ENCODE assay signal across 14 cellular contexts in the genomic region with DNA sequence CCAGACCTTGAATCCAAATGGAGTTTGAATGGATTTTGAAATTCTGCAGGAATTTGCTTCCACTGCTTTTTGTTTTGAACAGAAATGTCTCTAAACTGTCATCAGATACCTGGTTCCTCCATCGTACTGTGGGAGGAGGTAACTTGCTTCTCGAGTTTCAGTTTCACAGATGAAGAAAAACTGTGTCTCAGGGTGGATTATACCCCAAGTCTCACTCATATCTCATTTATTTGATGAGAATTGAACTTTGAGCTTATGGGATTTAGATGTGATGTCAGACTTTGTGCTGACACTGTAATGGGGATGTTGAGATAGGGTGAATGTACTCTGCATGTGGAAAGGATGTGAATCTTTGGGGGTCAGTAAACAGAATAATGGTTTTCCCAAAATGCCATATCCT.
DNase-seq lines count a peak whose midpoint lies in the region; ATAC-seq, FAIRE-seq and TF ChIP-seq lines count a peak whose summit lies in the region.
"Had no signal": no experiment of that assay in that cellular context is flagged by ENCODE, and none has a peak within 500 bp of the region (broad histone marks: within the 10 kb centered on the region; RNA-seq: fewer than 3 reads in every experiment).

No MANE protein-coding gene starts in this region.

- intact Hi-C loops in body of pancreas (cut with DNase I) = no loop called here

- H3K4me1 ChIP-seq in small intestine (ENCODE audit: control insufficient read depth in 2 of 2, insufficient read depth in 1 of 2, low read depth in 1 of 2, low read length in 1 of 2) (no peaks in the 10 kb centered on the region), body of pancreas (no peaks in the 10 kb centered on the region)

- TF ChIP-seq CTCF in body of pancreas (IDR thresholded peaks at IDR 0.05) = no peak

- peaks cover 6% of the 10 kb centered on the region for H3K9me3 Mint-ChIP-seq in activated naive CD4-positive, alpha-beta T cell treated with anti-CD3 and anti-CD28 coated beads, Interleukin-2, amount 50 U/mL, for 24 hours
- H3K9me3 Mint-ChIP-seq in activated naive CD4-positive, alpha-beta T cell treated with anti-CD3 and anti-CD28 coated beads, Interleukin-2, amount 50 U/mL, for 72 hours = peaks cover 5 to 14% of the 10 kb centered on the region in 2 donors
- H3K9me3 Mint-ChIP-seq: GM23338, H9 had no signal

- H3K4me3 ChIP-seq in small intestine (ENCODE audit: low read depth in 1 of 2, low read length in 2 of 2) (no peak overlapping the region), body of pancreas (no peak overlapping the region)
- H3K4me3 ChIP-seq: A549, GM23338 had no signal

- H3K36me3 Mint-ChIP-seq in activated naive CD4-positive, alpha-beta T cell treated with anti-CD3 and anti-CD28 coated beads, Interleukin-2, amount 50 U/mL, for 24 hours = peaks cover 52% of the 10 kb centered on the region
- peaks cover 45 to 46% of the 10 kb centered on the region in 2 donors for H3K36me3 Mint-ChIP-seq in activated naive CD4-positive, alpha-beta T cell treated with anti-CD3 and anti-CD28 coated beads, Interleukin-2, amount 50 U/mL, for 72 hours
- peaks cover 16% of the 10 kb centered on the region for H3K36me3 Mint-ChIP-seq in T-helper 17 cell (ENCODE audit: low read depth)

- peak overlapping the region; percentile 84 for H3K27ac Mint-ChIP-seq in activated naive CD4-positive, alpha-beta T cell treated with anti-CD3 and anti-CD28 coated beads, Interleukin-2, amount 50 U/mL, for 24 hours
- H3K27ac Mint-ChIP-seq in activated naive CD4-positive, alpha-beta T cell treated with anti-CD3 and anti-CD28 coated beads, Interleukin-2, amount 50 U/mL, for 72 hours = no peak overlapping the region
- H3K27ac Mint-ChIP-seq in T-helper 17 cell = peak overlapping the region; percentile 39
- H3K27ac Mint-ChIP-seq: GM23338, IgD-negative memory B cell had no signal

- WGBS in small intestine, 3 donors = 43 to 67% (median 51%) methylated on average over 2 of the region's 2 CpGs
- 96 to 98% methylated on average over 2 of the region's 2 CpGs for WGBS in body of pancreas, 2 donors

- no peak for ATAC-seq in activated naive CD4-positive, alpha-beta T cell treated with anti-CD3 and anti-CD28 coated beads, Interleukin-2, amount 50 U/mL, for 72 hours
- ATAC-seq in T-helper 17 cell = no peak
- ATAC-seq in body of pancreas = no peak
- ATAC-seq: A549, GM23338 had no signal

- DNase-seq in activated naive CD4-positive, alpha-beta T cell treated with anti-CD3 and anti-CD28 coated beads, Interleukin-2, amount 50 U/mL, for 72 hours (ENCODE audit: low spot score in 2 of 2) = no peak
- no peak for DNase-seq in GM19239 (ENCODE audit: insufficient read length, low spot score)
- DNase-seq in T-helper 17 cell = no peak
- DNase-seq in small intestine = peak; percentile 36
- DNase-seq in body of pancreas = no peak
- DNase-seq in H4 (ENCODE audit: low spot score) = no peak
- DNase-seq: Calu3, DMS 273 treated with DMSO at 0.1 percent for 48 hours, H9 had no signal

- no peak for TF ChIP-seq POLR2A in body of pancreas (IDR thresholded peaks at IDR 0.05)

- peaks cover 46% of the 10 kb centered on the region for H3K4me1 Mint-ChIP-seq in activated naive CD4-positive, alpha-beta T cell treated with anti-CD3 and anti-CD28 coated beads, Interleukin-2, amount 50 U/mL, for 24 hours
- peaks cover 19% of the 10 kb centered on the region for H3K4me1 Mint-ChIP-seq in T-helper 17 cell
- H3K4me1 Mint-ChIP-seq: GM23338, H9 had no signal

- FAIRE-seq in GM19239 (lab: Jason Lieb, UNC) = peak; percentile 28
- FAIRE-seq in small intestine (lab: Jason Lieb, UNC) = no peak
- FAIRE-seq: A549, GM18507 had no signal

- H3K4me3 Mint-ChIP-seq in activated naive CD4-positive, alpha-beta T cell treated with anti-CD3 and anti-CD28 coated beads, Interleukin-2, amount 50 U/mL, for 24 hours = no peak overlapping the region
- peak overlapping the region; percentile 31 for H3K4me3 Mint-ChIP-seq in T-helper 17 cell
- H3K4me3 Mint-ChIP-seq: GM23338, H9, IgD-negative memory B cell had no signal

- H3K27me3 ChIP-seq in small intestine (ENCODE audit: control insufficient read depth in 2 of 2, insufficient read depth in 2 of 2, low read length in 2 of 2) (no peaks in the 10 kb centered on the region), body of pancreas (no peaks in the 10 kb centered on the region)

- no peaks in the 10 kb centered on the region for H3K27me3 Mint-ChIP-seq in activated naive CD4-positive, alpha-beta T cell treated with anti-CD3 and anti-CD28 coated beads, Interleukin-2, amount 50 U/mL, for 24 hours
- no peaks in the 10 kb centered on the region for H3K27me3 Mint-ChIP-seq in T-helper 17 cell
- H3K27me3 Mint-ChIP-seq: IgD-negative memory B cell had no signal

- H3K36me3 ChIP-seq in small intestine (ENCODE audit: control insufficient read depth in 2 of 2, insufficient read depth in 2 of 2, low read length in 2 of 2) (peaks cover 3 to 5% of the 10 kb centered on the region in 2 donors), body of pancreas (replicated peaks in 1 of 2; ENCODE audit: insufficient read depth in 1 of 2, low read depth in 2 of 2) (peaks cover 0 to 3% of the 10 kb centered on the region in 2 donors)

- H3K27ac ChIP-seq in small intestine (ENCODE audit: low read depth in 1 of 2, low read length in 1 of 2) (no peak overlapping the region), body of pancreas (no peak overlapping the region)
- H3K27ac ChIP-seq: A549 had no signal

- H3K9me3 ChIP-seq in T-helper 17 cell (ENCODE audit: control insufficient read depth, low read length, poor library complexity, severe bottlenecking) (no peaks in the 10 kb centered on the region), small intestine (ENCODE audit: control insufficient read depth, low read depth) (no peaks in the 10 kb centered on the region), body of pancreas (no peaks in the 10 kb centered on the region)
- H3K9me3 ChIP-seq: A549 had no signal

Comparison
In these comparisons a context has a peak if more than half of its experiments do, and no peak if none do; other contexts are left out.
1. H3K27ac Mint-ChIP-seq: peak in activated naive CD4-positive, alpha-beta T cell treated with anti-CD3 and anti-CD28 coated beads, Interleukin-2, amount 50 U/mL, for 24 hours (single experiment) and T-helper 17 cell (single experiment); none in activated naive CD4-positive, alpha-beta T cell treated with anti-CD3 and anti-CD28 coated beads, Interleukin-2, amount 50 U/mL, for 72 hours (0 of 2).